8 cellular contexts compared by ENCODE assay signal in genomic region chr7:114085592-114086490, GRCh38.
DNase-seq lines count a peak whose midpoint lies in the region; ATAC-seq and TF ChIP-seq lines count a peak whose summit lies in the region.

No MANE protein-coding gene starts in this region.

- H3K4me3 ChIP-seq in AG09309 (ENCODE audit: control insufficient read depth, low read depth, low read length) (peak overlapping the region; percentile 94), MG63 (peak overlapping the region; percentile 46), SJSA1 (peak overlapping the region; percentile 36), spleen (peak overlapping the region; percentile 40 to 78 (median 56))

- TF ChIP-seq POLR2A in spleen (IDR thresholded peaks at IDR 0.05) = no peak

- ATAC-seq in GM18517 (IDR thresholded peaks at IDR 0.05; ENCODE audit: unreplicated experiment) = peak; percentile 30
- peak; percentile 70 for ATAC-seq in left colon

- H3K4me1 ChIP-seq in SJSA1 (replicated peaks) (peaks cover 28% of the 10 kb centered on the region), spleen (peaks cover 13 to 59% (median 52%) of the 10 kb centered on the region in 6 donors)

- peaks cover 34% of the 10 kb centered on the region for H3K27me3 ChIP-seq in MG63
- peaks cover 91% of the 10 kb centered on the region for H3K27me3 ChIP-seq in SJSA1 (replicated peaks)
- H3K27me3 ChIP-seq in spleen (replicated peaks in 1 of 7) = peaks cover 7 to 93% (median 73%) of the 10 kb centered on the region in 7 donors

- intact Hi-C loops in left colon (cut with DNase I, micrococcal nuclease) = loop anchor here in 1 of 2 donors (5.0 to 10.0 kb wide), 2 partner anchors 331 to 559 kb away; no protein-coding TSS in a partner anchor
- intact Hi-C loops in spleen (cut with DNase I; ENCODE audit: low total_unique reads) = no loop called here

- no peak overlapping the region for H3K27ac ChIP-seq in SJSA1
- peak overlapping the region in 4 of 8 donors; percentile 49 to 69 (median 59) for H3K27ac ChIP-seq in spleen

- H3K36me3 ChIP-seq in MG63 = no peaks in the 10 kb centered on the region
- H3K36me3 ChIP-seq in SJSA1 = no peaks in the 10 kb centered on the region
- no peaks in the 10 kb centered on the region for H3K36me3 ChIP-seq in spleen

- 1 to 2% (median 1%) methylated on average over 25 to 75 of the region's 75 CpGs for WGBS in spleen, 5 donors

- H3K9me3 ChIP-seq in MG63 = no peaks in the 10 kb centered on the region
- H3K9me3 ChIP-seq in SJSA1 (replicated peaks) = peaks cover 10% of the 10 kb centered on the region; the same call in 1 of the 2 replicates
- H3K9me3 ChIP-seq in spleen = no peaks in the 10 kb centered on the region

- TF ChIP-seq CTCF in AG09309 (IDR thresholded peaks at IDR 0.05; ENCODE audit: control insufficient read depth, insufficient read depth, low read depth, low read length, missing control alignments) = no peak
- TF ChIP-seq CTCF in spleen (IDR thresholded peaks at IDR 0.05 in 8 of 11, conservative IDR thresholded peaks at IDR 0.05 in 3 of 11) = no peak

- DNase-seq in AG09309 (ENCODE audit: low read depth) (peak; percentile 61), MG63 (peak; percentile 46), SJSA1 (ENCODE audit: low read depth in 1 of 2, low spot score in 2 of 2) (peak in 1 of 2 experiments; percentile 20), dedifferentiated amniotic fluid mesenchymal stem cell (ENCODE audit: extremely low spot score) (peak; percentile 59), left colon (peak; percentile 86 to 94), spleen (peak; percentile 76), T1000 (lab: John Stamatoyannopoulos, UW) (no peak)

Comparison
In these comparisons a context has a peak if more than half of its experiments do, and no peak if none do; other contexts are left out.
1. H3K4me3 ChIP-seq: peak in every context shown above with its lines; median percentile 94 in AG09309; 56 in spleen; 46 in MG63; 36 in SJSA1.